ENCODE assay signal across 13 cellular contexts in genomic region chr11:17986007-17986710, GRCh38. TPM values are rescaled to one million over a fixed set of nuclear protein-coding genes. Genes with fewer than 3 reads are reported as not detected.
A peak's percentile ranks its signal among the peaks of the same experiment; 100 is the strongest.
DNase-seq lines count a peak whose midpoint lies in the region; ATAC-seq and TF ChIP-seq lines count a peak whose summit lies in the region.
"Had no signal": no experiment of that assay in that cellular context is flagged by ENCODE, and none has a peak within 500 bp of the region (broad histone marks: within the 10 kb centered on the region; RNA-seq: fewer than 3 reads in every experiment).

No MANE protein-coding gene starts in this region.

- H3K9me3 ChIP-seq in AG04450 (ENCODE audit: control insufficient read depth, insufficient read depth, low read length) = no peaks in the 10 kb centered on the region
- no peaks in the 10 kb centered on the region for H3K9me3 ChIP-seq in mucosa of descending colon
- H3K9me3 ChIP-seq: BE2C, upper lobe of left lung had no signal

- H3K4me1 Mint-ChIP-seq in T-helper 2 cell treated with Interferon-gamma antibody and Interleukin-4, amounts not matched to agents 5 μg/mL and 100 μg/mL, for 36 hours (ENCODE audit: low read depth) = no peaks in the 10 kb centered on the region

- peak overlapping the region; percentile 48 for H3K27ac ChIP-seq in AG04450 (ENCODE audit: low read depth, low read length)

- H3K27me3 ChIP-seq in AG04450 (ENCODE audit: control insufficient read depth, insufficient read depth, low read length) = no peaks in the 10 kb centered on the region
- H3K27me3 ChIP-seq: BE2C, upper lobe of left lung had no signal

- CTCF ChIA-PET in AG04450 (lab: Charles Lee) = interaction anchor here (0.6 to 9.1 kb wide), 13 partner anchors 7 to 387 kb away, joined by 3 to 111 read pairs (median 5); no protein-coding TSS in a partner anchor

- DNase-seq in AG04450 (ENCODE audit: low read depth, low spot score) = peak; percentile 63
- peak; percentile 20 for DNase-seq in NCI-H2029 (lab: John Stamatoyannopoulos, UW)
- DNase-seq in dedifferentiated amniotic fluid mesenchymal stem cell (ENCODE audit: extremely low spot score) = peak; percentile 75
- no peak for DNase-seq in mucosa of descending colon
- no peak for DNase-seq in HuH-7.5 (ENCODE audit: low spot score)
- no peak for DNase-seq in T-helper 2 cell treated with Interferon-gamma antibody and Interleukin-4, amounts not matched to agents 5 μg/mL and 100 μg/mL, for 36 hours (ENCODE audit: low spot score)
- DNase-seq: activated T-cell treated with anti-CD3 and anti-CD28 coated beads, Interleukin-2, amount 50 U/mL, for 1 hour; BE2C; NCI-H1417 treated with DMSO at 0.1 percent for 48 hours; stimulated activated CD4-positive, alpha-beta T cell treated with anti-CD3 and anti-CD28 coated beads, Interleukin-2, amount 100 ng/mL, for 48 hours; upper lobe of left lung had no signal

- H3K4me3 ChIP-seq in AG04450 (ENCODE audit: low read depth, low read length) (no peak overlapping the region), mucosa of descending colon (no peak overlapping the region)
- H3K4me3 ChIP-seq: upper lobe of left lung had no signal

- no peaks in the 10 kb centered on the region for H3K9me3 Mint-ChIP-seq in T-helper 2 cell treated with Interferon-gamma antibody and Interleukin-4, amounts not matched to agents 5 μg/mL and 100 μg/mL, for 36 hours

- H3K27me3 Mint-ChIP-seq in T-helper 2 cell treated with Interferon-gamma antibody and Interleukin-4, amounts not matched to agents 5 μg/mL and 100 μg/mL, for 36 hours (ENCODE audit: low read depth) = no peaks in the 10 kb centered on the region

- no peak overlapping the region for H3K4me3 Mint-ChIP-seq in T-helper 2 cell treated with Interferon-gamma antibody and Interleukin-4, amounts not matched to agents 5 μg/mL and 100 μg/mL, for 36 hours

- no peak for TF ChIP-seq CTCF in AG04450 (IDR thresholded peaks at IDR 0.05; ENCODE audit: low read depth, low read length)
- TF ChIP-seq CTCF in mucosa of descending colon (IDR thresholded peaks at IDR 0.05) = no peak

- ATAC-seq in mucosa of descending colon (peak; percentile 51), HG03045 (IDR thresholded peaks at IDR 0.05; ENCODE audit: unreplicated experiment) (no peak), HG03108 (IDR thresholded peaks at IDR 0.05; ENCODE audit: unreplicated experiment) (no peak)

- peaks cover 35% of the 10 kb centered on the region for H3K36me3 Mint-ChIP-seq in T-helper 2 cell treated with Interferon-gamma antibody and Interleukin-4, amounts not matched to agents 5 μg/mL and 100 μg/mL, for 36 hours (ENCODE audit: low read depth)

- POLR2A ChIA-PET in AG04450 (lab: Yijun Ruan, JAX) = interaction anchor here (0.7 kb wide), 1 partner anchor 255 kb away, joined by 3 read pairs; no protein-coding TSS in a partner anchor

- intact Hi-C loops in mucosa of descending colon (cut with DNase I, micrococcal nuclease) = loop anchor here in 1 of 2 donors (10.0 kb wide), 1 partner anchor 221 kb away; no protein-coding TSS in a partner anchor

- H3K4me1 ChIP-seq in mucosa of descending colon (ENCODE audit: low read depth) = peaks cover 5% of the 10 kb centered on the region
- H3K4me1 ChIP-seq: BE2C, upper lobe of left lung had no signal

- no peak overlapping the region for H3K27ac Mint-ChIP-seq in T-helper 2 cell treated with Interferon-gamma antibody and Interleukin-4, amounts not matched to agents 5 μg/mL and 100 μg/mL, for 36 hours

- no peaks in the 10 kb centered on the region for H3K36me3 ChIP-seq in mucosa of descending colon (ENCODE audit: low read depth)
- H3K36me3 ChIP-seq: BE2C had no signal

RNA-seq across cellular contexts. Expression of gene SERGEF, which starts 26.7 kb away (rescaled TPM):
- polyA plus RNA-seq in AG04450 (2011; rRNA removed) = 16.5 and 18.1 TPM in 2 replicates
- polyA minus RNA-seq in AG04450 (2011; rRNA and poly(A)+ RNA removed) = 16.6 and 22.3 TPM in 2 replicates
- total RNA-seq in mucosa of descending colon = 10 to 100 TPM; 23.6 to 45.0 (median 23.8) TPM

RNA-seq across cellular contexts. Expression of gene TPH1, which starts 59.9 kb away (rescaled TPM):
- 0.04 and 0.06 TPM in 2 replicates for polyA plus RNA-seq in AG04450 (2011; rRNA removed)
- polyA minus RNA-seq in AG04450 (2011; rRNA and poly(A)+ RNA removed) = not detected in 2 replicates
- total RNA-seq in mucosa of descending colon = 10 to 100 TPM in 2 of 3 donors, 1 to 10 TPM in 1; 1.4 to 12.8 (median 10.7) TPM

Comparison
In these comparisons a context has a peak if more than half of its experiments do, and no peak if none do; other contexts are left out.
1. DNase-seq: peak in AG04450 (single experiment), NCI-H2029 (single experiment) and dedifferentiated amniotic fluid mesenchymal stem cell (single experiment); none in mucosa of descending colon (0 of 3), HuH-7.5 (single experiment) and T-helper 2 cell treated with Interferon-gamma antibody and Interleukin-4, amounts not matched to agents 5 μg/mL and 100 μg/mL, for 36 hours (single experiment).